1 cellular context compared by ENCODE assay signal in genomic region chr2:86440631-86441391, GRCh38.
TF ChIP-seq lines count a peak whose summit lies in the region.

TSS of gene KDM3A (plus strand) at chr2:86441371. CDS start at chr2:86442048, 677 bp downstream.

TF ChIP-seq in HepG2, 621 proteins besides CTCF, POLR2A, EP300 and RAD21 (continued from another document and continues in another):
- TF ChIP-seq ZNF609 (CRISPR knock-in tag; IDR thresholded peaks at IDR 0.05; ENCODE audit: borderline replicate concordance) = peak; percentile 70; the same call in 1 of the 2 replicates
- TF ChIP-seq ZNF335 (CRISPR knock-in tag; IDR thresholded peaks at IDR 0.05) = peak; percentile 88
- TF ChIP-seq ZFP82 (CRISPR knock-in tag; IDR thresholded peaks at IDR 0.05; ENCODE audit: borderline replicate concordance) = peak; percentile 100
- peak; percentile 71 for TF ChIP-seq FOSL2 (CRISPR knock-in tag; IDR thresholded peaks at IDR 0.05)
- peak; percentile 91 for TF ChIP-seq NFYC (CRISPR knock-in tag; IDR thresholded peaks at IDR 0.05)
- peak; percentile 88 for TF ChIP-seq THAP11 (CRISPR knock-in tag; IDR thresholded peaks at IDR 0.05)
- TF ChIP-seq ZNF629 (CRISPR knock-in tag; conservative IDR thresholded peaks at IDR 0.05) = peak; percentile 60; the same call in 1 of the 2 replicates
- peak; percentile 100 for TF ChIP-seq KLF11 (CRISPR knock-in tag; IDR thresholded peaks at IDR 0.05)
- TF ChIP-seq TERF1 (CRISPR knock-in tag; IDR thresholded peaks at IDR 0.05) = no peak
- TF ChIP-seq ZFAT (CRISPR knock-in tag; conservative IDR thresholded peaks at IDR 0.05) = peak; percentile 76
- TF ChIP-seq HDAC1 (CRISPR knock-in tag; IDR thresholded peaks at IDR 0.05) = peak; percentile 97
- no peak; the same call in 1 of the 2 replicates for TF ChIP-seq RFX3 (CRISPR knock-in tag; IDR thresholded peaks at IDR 0.05)
- peak; percentile 97 for TF ChIP-seq ZNF281 (CRISPR knock-in tag; IDR thresholded peaks at IDR 0.05; ENCODE audit: borderline replicate concordance)
- no peak; the same call in 1 of the 2 replicates for TF ChIP-seq KAT7 (CRISPR knock-in tag; IDR thresholded peaks at IDR 0.05; ENCODE audit: borderline replicate concordance)
- TF ChIP-seq ZNF678 (CRISPR knock-in tag; IDR thresholded peaks at IDR 0.05) = peak; percentile 99
- no peak for TF ChIP-seq AGO1 (IDR thresholded peaks at IDR 0.05; ENCODE audit: low read depth, low read length, poor library complexity, severe bottlenecking)
- peak; percentile 11 for TF ChIP-seq TBL1XR1 (IDR thresholded peaks at IDR 0.05; ENCODE audit: borderline replicate concordance, low read length, partially characterized antibody)
- TF ChIP-seq ZNF432 (CRISPR knock-in tag; IDR thresholded peaks at IDR 0.05; ENCODE audit: borderline replicate concordance) = no peak
- peak; percentile 99 for TF ChIP-seq ZNF589 (CRISPR knock-in tag; conservative IDR thresholded peaks at IDR 0.05)
- TF ChIP-seq MLX (CRISPR knock-in tag; IDR thresholded peaks at IDR 0.05) = peak; percentile 89
- peak; percentile 93; the same call in 1 of the 2 replicates for TF ChIP-seq ZNF382 (CRISPR knock-in tag; IDR thresholded peaks at IDR 0.05; ENCODE audit: borderline replicate concordance)
- peak; percentile 63; the same call in 1 of the 2 replicates for TF ChIP-seq ZNF7 (CRISPR knock-in tag; IDR thresholded peaks at IDR 0.05)
- peak; percentile 95 for TF ChIP-seq SNAPC5 (CRISPR knock-in tag; IDR thresholded peaks at IDR 0.05; ENCODE audit: borderline replicate concordance)
- TF ChIP-seq ZNF224 (CRISPR knock-in tag; IDR thresholded peaks at IDR 0.05) = peak; percentile 99
- TF ChIP-seq ZBTB40 (IDR thresholded peaks at IDR 0.05) = no peak
- peak; percentile 95 for TF ChIP-seq ZBTB40 (CRISPR knock-in tag; IDR thresholded peaks at IDR 0.05)
- peak; percentile 64 for TF ChIP-seq CREB1 (IDR thresholded peaks at IDR 0.05)
- TF ChIP-seq CREB1 (CRISPR knock-in tag; IDR thresholded peaks at IDR 0.05) = peak; percentile 94
- peak; percentile 99 for TF ChIP-seq NFAT5 (CRISPR knock-in tag; IDR thresholded peaks at IDR 0.05)
- TF ChIP-seq TBX3 (IDR thresholded peaks at IDR 0.05; ENCODE audit: borderline replicate concordance) = peak; percentile 88; the same call in 1 of the 2 replicates
